ENCODE assay signal across 28 cellular contexts in the genomic region with DNA sequence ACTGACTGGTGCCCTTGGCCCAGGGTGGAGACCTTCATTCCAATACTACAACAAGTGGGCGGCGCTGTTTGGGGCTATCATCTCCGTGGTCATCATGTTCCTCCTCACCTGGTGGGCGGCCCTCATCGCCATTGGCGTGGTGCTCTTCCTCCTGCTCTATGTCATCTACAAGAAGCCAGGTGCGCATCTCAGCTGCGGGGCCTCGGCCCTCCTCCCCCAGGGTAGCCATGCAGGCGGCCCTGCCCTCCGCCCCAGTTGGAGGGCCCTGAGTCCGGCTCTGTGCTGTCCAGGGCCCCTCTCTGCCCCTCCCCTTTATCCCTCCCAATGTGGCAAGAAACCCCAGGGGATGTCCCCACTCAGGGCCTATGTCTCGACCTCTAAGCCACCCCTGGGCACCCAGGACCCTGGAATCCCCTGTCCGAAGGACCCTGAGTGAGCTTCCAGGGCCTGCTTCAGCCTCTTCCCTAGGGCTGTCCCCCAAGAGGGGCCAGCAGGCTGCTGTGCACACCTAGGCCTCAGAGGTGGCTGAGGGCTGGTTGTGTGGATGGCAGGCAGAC. TPM values are rescaled to one million over a fixed set of nuclear protein-coding genes. Genes with fewer than 3 reads are reported as not detected.
"Had no signal": no experiment of that assay in that cellular context is flagged by ENCODE, and none has a peak within 500 bp of the region (broad histone marks: within the 10 kb centered on the region; RNA-seq: fewer than 3 reads in every experiment).

No MANE protein-coding gene starts in this region.

- H3K4me1 ChIP-seq: heart right ventricle, lower lobe of right lung, right atrium auricular region, sigmoid colon, stomach, testis, thyroid gland, transverse colon, upper lobe of right lung had no signal

- H3K27ac Mint-ChIP-seq: nephron, progenitor cell of endocrine pancreas had no signal

- H3K27me3 Mint-ChIP-seq: naive thymus-derived CD8-positive, alpha-beta T cell; progenitor cell of endocrine pancreas had no signal

- H3K4me3 ChIP-seq: heart right ventricle, hepatocyte, lower lobe of right lung, ovary, right atrium auricular region, sigmoid colon, spleen, stomach, testis, thyroid gland, transverse colon, upper lobe of right lung had no signal

- H3K9me3 Mint-ChIP-seq: naive thymus-derived CD8-positive, alpha-beta T cell; nephron had no signal

- H3K4me2 ChIP-seq: hepatocyte had no signal

- DNase-seq: heart right ventricle; islet precursor cell; left cardiac atrium; lower lobe of right lung; mammary epithelial cell; mesenchymal stem cell; naive thymus-derived CD8-positive, alpha-beta T cell; occipital lobe; ovary; sigmoid colon; small intestine; spleen; stimulated activated CD4-positive, alpha-beta T cell treated with anti-CD3 and anti-CD28 coated beads, Interleukin-4, amount 100 ng/mL, for 24 hours; stimulated activated naive CD4-positive, alpha-beta T cell; stomach; testis; thyroid gland; transverse colon; upper lobe of right lung had no signal

- H3K27ac ChIP-seq: heart right ventricle, hepatocyte, lower lobe of right lung, neutrophil, ovary, right atrium auricular region, sigmoid colon, spleen, stomach, testis, thyroid gland, transverse colon, upper lobe of right lung had no signal

- H3K36me3 ChIP-seq: heart right ventricle, lower lobe of right lung, neutrophil, ovary, right atrium auricular region, sigmoid colon, spleen, stomach, thyroid gland, transverse colon, upper lobe of right lung had no signal

- H3K27me3 ChIP-seq: heart right ventricle, hepatocyte, neutrophil, ovary, right atrium auricular region, sigmoid colon, spleen, stomach, testis, thyroid gland, transverse colon, upper lobe of right lung had no signal

- H3K9me3 ChIP-seq: heart right ventricle, lower lobe of right lung, neutrophil, ovary, right atrium auricular region, sigmoid colon, spleen, stomach, testis, thyroid gland, transverse colon, upper lobe of right lung had no signal

- ATAC-seq: left cardiac atrium; left lobe of liver; naive thymus-derived CD8-positive, alpha-beta T cell; upper lobe of right lung had no signal

- H3K36me3 Mint-ChIP-seq: naive thymus-derived CD8-positive, alpha-beta T cell had no signal

- H2AFZ ChIP-seq: hepatocyte had no signal

- H3K4me3 Mint-ChIP-seq: naive thymus-derived CD8-positive, alpha-beta T cell; nephron; neural crest cell had no signal

- H3K4me1 Mint-ChIP-seq: nephron, neural crest cell had no signal

RNA-seq across cellular contexts. Expression of gene SLC12A3, which starts 19.1 kb away (rescaled TPM):
- total RNA-seq: heart right ventricle; hepatocyte; left cardiac atrium; left lobe of liver; lower lobe of right lung; mammary epithelial cell; naive thymus-derived CD8-positive, alpha-beta T cell; neural crest cell; occipital lobe; progenitor cell of endocrine pancreas; pulmonary artery endothelial cell; right atrium auricular region; sigmoid colon; stomach; thyroid gland; transverse colon; upper lobe of right lung had no signal
- polyA plus RNA-seq: heart right ventricle; hepatocyte; liver; naive thymus-derived CD8-positive, alpha-beta T cell had no signal
